In the genomic region with DNA sequence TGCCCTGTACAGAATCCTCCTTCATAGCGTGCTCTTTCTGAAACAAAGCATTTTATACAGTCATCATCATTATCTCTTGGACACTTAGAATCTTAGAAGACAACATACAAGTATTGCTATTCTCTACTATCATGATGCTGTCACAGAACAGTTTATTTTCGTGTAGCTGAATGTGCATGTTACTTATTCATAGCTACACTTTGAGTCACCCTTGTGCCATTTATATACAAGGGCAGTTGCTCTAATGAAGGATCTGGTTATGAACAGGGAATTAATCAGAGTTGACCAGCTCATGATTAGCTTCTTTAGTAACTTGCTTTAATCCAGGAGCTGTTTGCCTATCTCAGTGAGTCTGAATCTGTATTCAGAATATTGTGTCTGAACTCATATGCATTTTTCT, we compare ENCODE assay signal across 1 cellular context.
TF ChIP-seq lines count a peak whose summit lies in the region.

No MANE protein-coding gene starts in this region.

TF ChIP-seq in IMR-90, 13 proteins besides CTCF, POLR2A, EP300 and RAD21:
- TF ChIP-seq MAFK (IDR thresholded peaks at IDR 0.05; ENCODE audit: low read depth, low read length) (peak; percentile 68), RFX5 (IDR thresholded peaks at IDR 0.05; ENCODE audit: low read depth, low read length) (no peak), MXI1 (IDR thresholded peaks at IDR 0.05; ENCODE audit: borderline replicate concordance, low read depth, low read length) (no peak), FOS (IDR thresholded peaks at IDR 0.05; ENCODE audit: low read depth, low read length) (peak; percentile 60), BHLHE40 (IDR thresholded peaks at IDR 0.05; ENCODE audit: low read depth, low read length) (peak; percentile 72; the same call in 1 of the 2 replicates), RCOR1 (IDR thresholded peaks at IDR 0.05; ENCODE audit: insufficient replicate concordance, low read length) (no peak), CEBPB (IDR thresholded peaks at IDR 0.05; ENCODE audit: low read depth, low read length) (no peak), CHD1 (IDR thresholded peaks at IDR 0.05; ENCODE audit: low read depth, low read length) (no peak), MAZ (IDR thresholded peaks at IDR 0.05; ENCODE audit: borderline replicate concordance, low read depth, low read length) (no peak)
- TF ChIP-seq, protein P1, sequence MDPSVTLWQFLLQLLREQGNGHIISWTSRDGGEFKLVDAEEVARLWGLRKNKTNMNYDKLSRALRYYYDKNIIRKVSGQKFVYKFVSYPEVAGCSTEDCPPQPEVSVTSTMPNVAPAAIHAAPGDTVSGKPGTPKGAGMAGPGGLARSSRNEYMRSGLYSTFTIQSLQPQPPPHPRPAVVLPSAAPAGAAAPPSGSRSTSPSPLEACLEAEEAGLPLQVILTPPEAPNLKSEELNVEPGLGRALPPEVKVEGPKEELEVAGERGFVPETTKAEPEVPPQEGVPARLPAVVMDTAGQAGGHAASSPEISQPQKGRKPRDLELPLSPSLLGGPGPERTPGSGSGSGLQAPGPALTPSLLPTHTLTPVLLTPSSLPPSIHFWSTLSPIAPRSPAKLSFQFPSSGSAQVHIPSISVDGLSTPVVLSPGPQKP (IDR thresholded peaks at IDR 0.05; ENCODE audit: borderline replicate concordance, low read depth, low read length): no peak
TF ChIP-seq in IMR-90: peak in this region for 3.
